ENCODE assay signal across 8 cellular contexts in genomic region chr12:132559652-132560420, GRCh38. TPM values are rescaled to one million over a fixed set of nuclear protein-coding genes. Genes with fewer than 3 reads are reported as not detected.
DNase-seq lines count a peak whose midpoint lies in the region; ATAC-seq and TF ChIP-seq lines count a peak whose summit lies in the region.

No MANE protein-coding gene starts in this region.

- H3K9me3 ChIP-seq in osteoblast (ENCODE audit: low read depth, low read length), result no peaks in the 10 kb centered on the region

- ATAC-seq in HG02938 (IDR thresholded peaks at IDR 0.05; ENCODE audit: unreplicated experiment), result no peak
- no peak for ATAC-seq in GM18505 (IDR thresholded peaks at IDR 0.05; ENCODE audit: unreplicated experiment)

- H3K79me2 ChIP-seq in osteoblast (ENCODE audit: insufficient read depth, low read length), result no peaks in the 10 kb centered on the region

- POLR2A ChIA-PET in HEK293T (lab: Yijun Ruan, JAX), result interaction anchor here (0.6 kb wide), 1 partner anchor 9 kb away, joined by 4 read pairs; no protein-coding TSS in a partner anchor

- no peak overlapping the region for H2AFZ ChIP-seq in osteoblast (ENCODE audit: low read length)

- peak overlapping the region; percentile 55 for H3K4me2 ChIP-seq in osteoblast (ENCODE audit: insufficient read depth, low read length)

- H3K36me3 ChIP-seq in osteoblast (ENCODE audit: insufficient read depth, low read length), result no peaks in the 10 kb centered on the region

- H3K4me3 ChIP-seq in osteoblast (ENCODE audit: insufficient read depth, low read length), result peak overlapping the region; percentile 61

- CTCF ChIA-PET in HEK293T (lab: Yijun Ruan, JAX), result no interaction called here

- DNase-seq in COLO829 (ENCODE audit: low spot score), result peak; percentile 44
- DNase-seq in HEK293T (ENCODE audit: extremely low spot score), result peak; percentile 91
- peak; percentile 19 for DNase-seq in NCI-H82 treated with DMSO at 0.1 percent for 48 hours (lab: John Stamatoyannopoulos, UW; ENCODE audit: unreplicated experiment)
- DNase-seq in activated effector memory CD4-positive, alpha-beta T cell treated with Interleukin-2 at 50 U/mL for 16 hours, result peak; percentile 21
- peak; percentile 67 for DNase-seq in glomerular visceral epithelial cell (ENCODE audit: extremely low spot score)
- DNase-seq in osteoblast (ENCODE audit: insufficient read length, low spot score, missing footprints), result peak; percentile 99

- no peak for TF ChIP-seq CTCF in osteoblast (IDR thresholded peaks at IDR 0.05; ENCODE audit: extremely low read depth, low read depth, low read length)

- peaks cover 12% of the 10 kb centered on the region for H4K20me1 ChIP-seq in osteoblast (ENCODE audit: insufficient read depth, low read length)

- no peak overlapping the region for H3K27ac ChIP-seq in osteoblast (ENCODE audit: low read depth, low read length)

- no peak for TF ChIP-seq POLR2A in GM18505 (IDR thresholded peaks at IDR 0.05; ENCODE audit: borderline replicate concordance, extremely low read depth, insufficient read depth, insufficient read length)

- peaks cover 18% of the 10 kb centered on the region for H3K27me3 ChIP-seq in osteoblast (ENCODE audit: insufficient read depth, low read length)

- H3K4me1 ChIP-seq in osteoblast (ENCODE audit: insufficient read depth, low read length), result no peaks in the 10 kb centered on the region

TF ChIP-seq in HEK293T, 16 proteins besides CTCF, POLR2A, EP300 and RAD21:
- TF ChIP-seq PKNOX1 (IDR thresholded peaks at IDR 0.05), result no peak
TF ChIP-seq in HEK293T: peak in this region for 0.

RNA-seq across cellular contexts. Expression of gene LRCOL1, which starts 50.5 kb away (rescaled TPM):
- not detected in 2 replicates for total RNA-seq in osteoblast

RNA-seq across cellular contexts. Expression of gene P2RX2, which starts 58.7 kb away (rescaled TPM):
- not detected in 2 replicates for total RNA-seq in osteoblast

Comparison
In these comparisons a context has a peak if more than half of its experiments do, and no peak if none do; other contexts are left out.
1. DNase-seq: peak in every context shown above with its lines; median percentile 99 in osteoblast; 91 in HEK293T; 67 in glomerular visceral epithelial cell; 44 in COLO829; 21 in activated effector memory CD4-positive, alpha-beta T cell treated with Interleukin-2 at 50 U/mL for 16 hours; 19 in NCI-H82 treated with DMSO at 0.1 percent for 48 hours.